ENCODE assay signal across 17 cellular contexts in genomic region chr11:123576082-123576481, GRCh38.
A peak's percentile ranks its signal among the peaks of the same experiment; 100 is the strongest.
DNase-seq lines count a peak whose midpoint lies in the region; ATAC-seq and TF ChIP-seq lines count a peak whose summit lies in the region.
"Had no signal": no experiment of that assay in that cellular context is flagged by ENCODE, and none has a peak within 500 bp of the region (broad histone marks: within the 10 kb centered on the region; RNA-seq: fewer than 3 reads in every experiment).

No MANE protein-coding gene starts in this region.

- DNase-seq in H7 (peak; percentile 52), activated B cell treated with CpG ODN at 0.5 μM for 24 hours (no peak), germinal center (ENCODE audit: low spot score) (peak; percentile 28)
- no peak for DNase-seq in activated effector memory CD4-positive, alpha-beta T cell treated with Interleukin-2 at 50 U/mL for 16 hours
- DNase-seq in activated CD8-positive, alpha-beta T cell treated with anti-CD3 and anti-CD28 coated beads, Interleukin-2, amount 10 ng/mL, durations not matched to agents 7 days and 5 days = no peak
- DNase-seq in central memory CD4-positive, alpha-beta T cell = no peak
- DNase-seq: DND-41; GDM1; GOT3; NCI-H1417 treated with DMSO at 0.1 percent for 48 hours; NCI-H1930; NK-92 treated with Interleukin-12 subunit alpha and Interleukin-12 subunit beta, amount 100 ng/mL, for 24 hours; OCI-M1; SHP77 treated with DMSO at 0.1 percent for 48 hours had no signal

- peaks cover 24% of the 10 kb centered on the region for H3K4me1 Mint-ChIP-seq in activated B cell treated with CpG ODN at 0.5 μM for 24 hours
- peaks cover 15% of the 10 kb centered on the region for H3K4me1 Mint-ChIP-seq in activated CD8-positive, alpha-beta T cell treated with anti-CD3 and anti-CD28 coated beads, Interleukin-2, amount 10 ng/mL, durations not matched to agents 7 days and 5 days (ENCODE audit: low read depth)

- H4K20me1 ChIP-seq in BLaER1 treated with 17β-estradiol and CSF1 and Interleukin-3, amounts not matched to agents 10 nM and 100 nM = peaks cover 0 to 51% (median 11%) of the 10 kb centered on the region in 11 experiments; a peak in 14 of 22 replicates

- intact Hi-C loops in activated B cell treated with CpG ODN at 0.5 μM for 24 hours (cut with micrococcal nuclease) = loop anchor here (2.0 to 5.0 kb wide), 2 partner anchors 15 to 464 kb away; no protein-coding TSS in a partner anchor

- H3K27me3 Mint-ChIP-seq in activated B cell treated with CpG ODN at 0.5 μM for 24 hours = no peaks in the 10 kb centered on the region
- H3K27me3 Mint-ChIP-seq in activated CD8-positive, alpha-beta T cell treated with anti-CD3 and anti-CD28 coated beads, Interleukin-2, amount 10 ng/mL, durations not matched to agents 7 days and 5 days (ENCODE audit: low read depth) = peaks cover 3% of the 10 kb centered on the region

- H3K36me3 Mint-ChIP-seq in activated B cell treated with CpG ODN at 0.5 μM for 24 hours (ENCODE audit: low read depth) = no peaks in the 10 kb centered on the region
- H3K36me3 Mint-ChIP-seq in activated CD8-positive, alpha-beta T cell treated with anti-CD3 and anti-CD28 coated beads, Interleukin-2, amount 10 ng/mL, durations not matched to agents 7 days and 5 days (ENCODE audit: low read depth) = no peaks in the 10 kb centered on the region

- peak overlapping the region; percentile 45 to 93 (median 75); a peak in 20 of 22 replicates for H3K4me2 ChIP-seq in BLaER1 treated with 17β-estradiol and CSF1 and Interleukin-3, amounts not matched to agents 10 nM and 100 nM

- no peaks in the 10 kb centered on the region for H3K27me3 ChIP-seq in BLaER1 treated with 17β-estradiol and CSF1 and Interleukin-3, amounts not matched to agents 10 nM and 100 nM
- H3K27me3 ChIP-seq in H7 (ENCODE audit: control insufficient read depth, insufficient read depth, low read length) = no peaks in the 10 kb centered on the region

- H3K9me3 Mint-ChIP-seq in activated B cell treated with CpG ODN at 0.5 μM for 24 hours = no peaks in the 10 kb centered on the region
- H3K9me3 Mint-ChIP-seq in activated CD8-positive, alpha-beta T cell treated with anti-CD3 and anti-CD28 coated beads, Interleukin-2, amount 10 ng/mL, durations not matched to agents 7 days and 5 days (ENCODE audit: insufficient read depth) = no peaks in the 10 kb centered on the region
- H3K9me3 Mint-ChIP-seq: IgD-negative memory B cell had no signal

- no peak overlapping the region for H3K27ac ChIP-seq in BLaER1 treated with 17β-estradiol and CSF1 and Interleukin-3, amounts not matched to agents 10 nM and 100 nM

- H3K9ac ChIP-seq in BLaER1 treated with 17β-estradiol and CSF1 and Interleukin-3, amounts not matched to agents 10 nM and 100 nM = no peak overlapping the region

- POLR2A ChIA-PET in activated B cell treated with CpG ODN at 0.5 μM for 24 hours (lab: Charles Lee) = no interaction called here
- POLR2A ChIA-PET in activated CD8-positive, alpha-beta T cell treated with anti-CD3 and anti-CD28 coated beads, Interleukin-2, amount 10 ng/mL, durations not matched to agents 7 days and 5 days (lab: Charles Lee) = no interaction called here

- CTCF ChIA-PET in activated B cell treated with CpG ODN at 0.5 μM for 24 hours (lab: Charles Lee) = interaction anchor here (0.7 to 2.5 kb wide), 17 partner anchors 10 to 237 kb away, joined by 3 to 36 read pairs (median 5); no protein-coding TSS in a partner anchor
- CTCF ChIA-PET in activated CD8-positive, alpha-beta T cell treated with anti-CD3 and anti-CD28 coated beads, Interleukin-2, amount 10 ng/mL, durations not matched to agents 7 days and 5 days (lab: Charles Lee) = interaction anchor here (0.7 to 1.7 kb wide), 27 partner anchors 8 to 343 kb away, joined by 3 to 23 read pairs (median 5); no protein-coding TSS in a partner anchor

- ATAC-seq in activated B cell treated with CpG ODN at 0.5 μM for 24 hours (ENCODE audit: low read depth) = no peak
- no peak for ATAC-seq in activated CD8-positive, alpha-beta T cell treated with anti-CD3 and anti-CD28 coated beads, Interleukin-2, amount 10 ng/mL, durations not matched to agents 7 days and 5 days
- ATAC-seq: GM12878 had no signal

- no peaks in the 10 kb centered on the region for H3K9me3 ChIP-seq in BLaER1 treated with 17β-estradiol and CSF1 and Interleukin-3, amounts not matched to agents 10 nM and 100 nM (replicated peaks in 1 of 11)

- no peak for TF ChIP-seq CTCF in activated B cell treated with CpG ODN at 0.5 μM for 24 hours (IDR thresholded peaks at IDR 0.05)

- H3K4me3 Mint-ChIP-seq in activated B cell treated with CpG ODN at 0.5 μM for 24 hours = peak overlapping the region; percentile 39
- H3K4me3 Mint-ChIP-seq in activated CD8-positive, alpha-beta T cell treated with anti-CD3 and anti-CD28 coated beads, Interleukin-2, amount 10 ng/mL, durations not matched to agents 7 days and 5 days = no peak overlapping the region

- H3K4me1 ChIP-seq in BLaER1 treated with 17β-estradiol and CSF1 and Interleukin-3, amounts not matched to agents 10 nM and 100 nM = peaks cover 19 to 45% (median 32%) of the 10 kb centered on the region in 10 experiments

- no peaks in the 10 kb centered on the region; a peak in 1 of 22 replicates for H3K36me3 ChIP-seq in BLaER1 treated with 17β-estradiol and CSF1 and Interleukin-3, amounts not matched to agents 10 nM and 100 nM
- no peaks in the 10 kb centered on the region for H3K36me3 ChIP-seq in H7 (replicated peaks; ENCODE audit: control insufficient read depth, insufficient read depth, low read length)

- no peak overlapping the region for H3K4me3 ChIP-seq in BLaER1 treated with 17β-estradiol and CSF1 and Interleukin-3, amounts not matched to agents 10 nM and 100 nM
- H3K4me3 ChIP-seq in H7 (ENCODE audit: insufficient read depth, low read depth, low read length) = no peak overlapping the region
- H3K4me3 ChIP-seq: GM12878 had no signal

- H3K27ac Mint-ChIP-seq in activated B cell treated with CpG ODN at 0.5 μM for 24 hours = no peak overlapping the region
- no peak overlapping the region for H3K27ac Mint-ChIP-seq in activated CD8-positive, alpha-beta T cell treated with anti-CD3 and anti-CD28 coated beads, Interleukin-2, amount 10 ng/mL, durations not matched to agents 7 days and 5 days
- H3K27ac Mint-ChIP-seq: IgD-negative memory B cell had no signal

Comparison
In these comparisons a context has a peak if more than half of its experiments do, and no peak if none do; other contexts are left out.
1. DNase-seq: peak in H7 (single experiment) and germinal center (single experiment); none in activated B cell treated with CpG ODN at 0.5 μM for 24 hours (single experiment), activated effector memory CD4-positive, alpha-beta T cell treated with Interleukin-2 at 50 U/mL for 16 hours (single experiment), activated CD8-positive, alpha-beta T cell treated with anti-CD3 and anti-CD28 coated beads, Interleukin-2, amount 10 ng/mL, durations not matched to agents 7 days and 5 days (single experiment) and central memory CD4-positive, alpha-beta T cell (single experiment).